Comparison of ENCODE assay signal across 10 cellular contexts in the genomic region with DNA sequence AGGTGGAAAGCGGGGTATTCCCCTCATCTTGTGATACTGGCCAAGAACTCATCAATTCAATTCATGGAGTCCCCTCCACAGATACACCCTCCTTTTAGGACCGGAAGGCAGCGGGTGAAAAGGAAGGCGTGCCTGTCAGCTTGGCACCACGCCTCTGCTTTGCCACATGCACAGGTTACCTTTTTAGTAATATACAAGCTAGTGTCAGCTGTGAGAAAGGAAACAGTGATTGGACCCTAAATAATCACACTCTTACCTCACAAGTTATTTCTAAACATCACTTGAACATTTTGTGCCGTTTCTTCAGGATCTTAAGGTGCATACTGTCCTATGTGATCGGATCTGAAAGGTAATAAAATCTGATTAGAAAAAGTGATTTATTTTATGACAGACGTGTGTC. TPM values are rescaled to one million over a fixed set of nuclear protein-coding genes. Genes with fewer than 3 reads are reported as not detected.
DNase-seq lines count a peak whose midpoint lies in the region; TF ChIP-seq lines count a peak whose summit lies in the region.
"Had no signal": no experiment of that assay in that cellular context is flagged by ENCODE, and none has a peak within 500 bp of the region (broad histone marks: within the 10 kb centered on the region; RNA-seq: fewer than 3 reads in every experiment).

No MANE protein-coding gene starts in this region.

- H3K4me3 ChIP-seq in breast epithelium (no peak overlapping the region), mucosa of stomach (ENCODE audit: low read length) (no peak overlapping the region), urinary bladder (ENCODE audit: low read depth, low read length) (no peak overlapping the region), A673 (ENCODE audit: low read depth, low read length, poor library complexity, severe bottlenecking) (no peak overlapping the region)
- H3K4me3 ChIP-seq: body of pancreas had no signal

- DNase-seq in stimulated activated CD4-positive, alpha-beta T cell treated with anti-CD3 and anti-CD28 coated beads, Interleukin-1b, Interleukin-23, amount 100 ng/mL, for 48 hours, result peak; percentile 22
- no peak for DNase-seq in stimulated activated CD4-positive, alpha-beta T cell treated with anti-CD3 and anti-CD28 coated beads, Interleukin-2, amount 100 ng/mL, for 48 hours
- no peak for DNase-seq in breast epithelium (ENCODE audit: low spot score in 2 of 2)
- no peak for DNase-seq in NCI-H748 (lab: John Stamatoyannopoulos, UW; ENCODE audit: unreplicated experiment)
- no peak for DNase-seq in A673 (ENCODE audit: low spot score)
- DNase-seq in dedifferentiated amniotic fluid mesenchymal stem cell (ENCODE audit: extremely low spot score), result no peak
- DNase-seq: SW 1271 had no signal

- H3K36me3 ChIP-seq in breast epithelium, result no peaks in the 10 kb centered on the region
- peaks cover 13% of the 10 kb centered on the region for H3K36me3 ChIP-seq in mucosa of stomach (ENCODE audit: control insufficient read depth, insufficient read depth, low read length)
- no peaks in the 10 kb centered on the region for H3K36me3 ChIP-seq in urinary bladder (ENCODE audit: insufficient read depth)
- peaks cover 6% of the 10 kb centered on the region for H3K36me3 ChIP-seq in A673 (ENCODE audit: insufficient read depth, low read length, poor library complexity, severe bottlenecking)

- H3K27me3 ChIP-seq in breast epithelium (no peaks in the 10 kb centered on the region), mucosa of stomach (ENCODE audit: control insufficient read depth, insufficient read depth, low read length) (no peaks in the 10 kb centered on the region), A673 (replicated peaks; ENCODE audit: insufficient read depth, low read depth, low read length, poor library complexity) (no peaks in the 10 kb centered on the region)
- H3K27me3 ChIP-seq: body of pancreas had no signal

- no peak for TF ChIP-seq POLR2A in breast epithelium (IDR thresholded peaks at IDR 0.05)

- H3K9me3 ChIP-seq in breast epithelium (no peaks in the 10 kb centered on the region), mucosa of stomach (ENCODE audit: control insufficient read depth, low read length) (no peaks in the 10 kb centered on the region), A673 (ENCODE audit: low read depth, low read length, poor library complexity, severe bottlenecking) (no peaks in the 10 kb centered on the region)
- H3K9me3 ChIP-seq: body of pancreas had no signal

- POLR2A ChIA-PET in A673 (lab: Charles Lee; ENCODE audit: low non-redundant PET), result no interaction called here

- 87% methylated on average over 8 of the region's 8 CpGs for WGBS in urinary bladder

- TF ChIP-seq CTCF in breast epithelium (IDR thresholded peaks at IDR 0.05) (no peak), A673 (conservative IDR thresholded peaks at IDR 0.05; ENCODE audit: low read depth, low read length) (no peak)

- no TSS peak for BruUV-seq in A673 (replicated peaks; lab: Mats Ljungman, UMichigan)

- CTCF ChIA-PET in A673 (lab: Charles Lee), result no interaction called here

- intact Hi-C loops in breast epithelium (cut with DNase I; ENCODE audit: low total_unique reads) (no loop called here), A673 (cut with micrococcal nuclease; ENCODE audit: unreplicated experiment) (no loop called here)

- peak overlapping the region; percentile 67 for H3K9ac ChIP-seq in mucosa of stomach (ENCODE audit: low read length)

- H3K27ac ChIP-seq in breast epithelium (peak overlapping the region; percentile 90 to 93), urinary bladder (ENCODE audit: low read depth) (peak overlapping the region; percentile 78), A673 (ENCODE audit: low read depth, low read length, poor library complexity, severe bottlenecking) (no peak overlapping the region)

- H3K4me1 ChIP-seq in breast epithelium (peaks cover 0 to 4% of the 10 kb centered on the region in 2 donors), mucosa of stomach (ENCODE audit: control insufficient read depth, insufficient read depth, low read length) (peaks cover 81% of the 10 kb centered on the region), urinary bladder (ENCODE audit: insufficient read depth) (peaks cover 3% of the 10 kb centered on the region), A673 (ENCODE audit: insufficient read depth, low read length, poor library complexity, severe bottlenecking) (no peaks in the 10 kb centered on the region)

RNA-seq across cellular contexts. Expression of a gene that starts 15.7 kb away (rescaled TPM):
- 10 to 100 TPM; 38.7 to 69.6 (median 41.1) TPM for total RNA-seq in breast epithelium
- total RNA-seq in urinary bladder, result 31.1 TPM
- polyA plus RNA-seq in urinary bladder, result 49.7 TPM
- 42.5 and 43.5 TPM in 2 replicates for total RNA-seq in A673 (2021)

RNA-seq across cellular contexts. Expression of a gene that starts 31.9 kb away (rescaled TPM):
- total RNA-seq in breast epithelium, result 10 to 100 TPM in 2 of 3 donors, 1 to 10 TPM in 1; 7.6 to 16.2 (median 10.8) TPM
- 9.8 TPM for total RNA-seq in urinary bladder
- 19.9 TPM for polyA plus RNA-seq in urinary bladder
- total RNA-seq in A673 (2021), result 2.8 and 2.9 TPM in 2 replicates
